ENCODE assay signal across 1 cellular context in genomic region chr20:48827880-48828733, GRCh38.
A peak's percentile ranks its signal among the peaks of the same experiment; 100 is the strongest.
TF ChIP-seq lines count a peak whose summit lies in the region.

Gene PREX1, minus strand, starts transcription at chr20:48827999. Its CDS starts 139 bp downstream, at chr20:48827860.

TF ChIP-seq in K562, 482 proteins besides CTCF, POLR2A, EP300 and RAD21 (continued from another document and continues in another):
- TF ChIP-seq UBTF (IDR thresholded peaks at IDR 0.05; ENCODE audit: borderline replicate concordance in 1 of 2, low read depth in 2 of 2, low read length in 2 of 2) = 0 out of 4 replicates have a peak, but pooled peaks of 1 of the 2 experiments have one; percentile 22
- peak; percentile 59; the same call in 1 of the 2 replicates for TF ChIP-seq KLF13 (tag; IDR thresholded peaks at IDR 0.05; ENCODE audit: borderline replicate concordance, low read depth)
- TF ChIP-seq MAX (CRISPR knock-in tag; IDR thresholded peaks at IDR 0.05) = peak; percentile 76
- TF ChIP-seq ZBTB40 (IDR thresholded peaks at IDR 0.05) = 0 out of 2 replicates have a peak, but pooled peaks have one; percentile 31
- no peak for TF ChIP-seq ZBTB40 (CRISPR knock-in tag; IDR thresholded peaks at IDR 0.05)
- peak; percentile 76; the same call in 1 of the 2 replicates for TF ChIP-seq VEZF1 (CRISPR knock-in tag; IDR thresholded peaks at IDR 0.05)
- TF ChIP-seq RNF2 (IDR thresholded peaks at IDR 0.05) = no peak
- TF ChIP-seq ARID4B (CRISPR knock-in tag; IDR thresholded peaks at IDR 0.05) = peak; percentile 53; the same call in 1 of the 2 replicates
- TF ChIP-seq PHF8 (IDR thresholded peaks at IDR 0.05; ENCODE audit: borderline replicate concordance, low read length) = peak; percentile 63; the same call in 1 of the 2 replicates
- peak; percentile 30; the same call in 1 of the 2 replicates for TF ChIP-seq GABPB1 (CRISPR knock-in tag; IDR thresholded peaks at IDR 0.05)
- peak; percentile 58; the same call in 1 of the 2 replicates for TF ChIP-seq ZBTB7A (IDR thresholded peaks at IDR 0.05; ENCODE audit: borderline replicate concordance, control insufficient read depth, low read depth, low read length)
- TF ChIP-seq FOXA3 (CRISPR knock-in tag; conservative IDR thresholded peaks at IDR 0.05 in 1 of 2, IDR thresholded peaks at IDR 0.05 in 1 of 2) = peak in 1 of 2 experiments; percentile 74; a peak in 2 of 4 replicates
- peak; percentile 91; the same call in 1 of the 2 replicates for TF ChIP-seq CTBP1 (IDR thresholded peaks at IDR 0.05; ENCODE audit: borderline replicate concordance)
- no peak for TF ChIP-seq BRD9 (IDR thresholded peaks at IDR 0.05; ENCODE audit: low read depth, partially characterized antibody)
- 0 out of 2 replicates have a peak, but pooled peaks have one; percentile 21 for TF ChIP-seq TGIF2 (CRISPR knock-in tag; IDR thresholded peaks at IDR 0.05)
- peak; percentile 67 for TF ChIP-seq FOXP1 (CRISPR knock-in tag; IDR thresholded peaks at IDR 0.05)
- TF ChIP-seq SMAD4 (CRISPR knock-in tag; conservative IDR thresholded peaks at IDR 0.05) = peak; percentile 84
- TF ChIP-seq RCOR1 (IDR thresholded peaks at IDR 0.05; ENCODE audit: borderline replicate concordance in 1 of 2, low read depth in 2 of 2, low read length in 2 of 2) = 0 out of 4 replicates have a peak, but pooled peaks of 1 of the 2 experiments have one; percentile 5
- TF ChIP-seq ZBTB33 (CRISPR knock-in tag; IDR thresholded peaks at IDR 0.05) = peak; percentile 24; the same call in 1 of the 2 replicates
- TF ChIP-seq ZNF592 (IDR thresholded peaks at IDR 0.05) = no peak
- peak in 1 of 2 experiments; percentile 39; a peak in 1 of 4 replicates for TF ChIP-seq ZNF639 (CRISPR knock-in tag; conservative IDR thresholded peaks at IDR 0.05 in 1 of 2, IDR thresholded peaks at IDR 0.05 in 1 of 2)
- TF ChIP-seq ZC3H8 (IDR thresholded peaks at IDR 0.05) = no peak
- peak; percentile 74 for TF ChIP-seq ESRRA (IDR thresholded peaks at IDR 0.05; ENCODE audit: borderline replicate concordance, low read depth)
- peak; percentile 54; the same call in 1 of the 2 replicates for TF ChIP-seq TARDBP (IDR thresholded peaks at IDR 0.05)
